Comparison of ENCODE assay signal across 17 cellular contexts in genomic region chr9:76619645-76620044, GRCh38.
DNase-seq lines count a peak whose midpoint lies in the region; ATAC-seq and TF ChIP-seq lines count a peak whose summit lies in the region.
"Had no signal": no experiment of that assay in that cellular context is flagged by ENCODE, and none has a peak within 500 bp of the region (broad histone marks: within the 10 kb centered on the region; RNA-seq: fewer than 3 reads in every experiment).

No MANE protein-coding gene starts in this region.

- intact Hi-C loops in left lung (cut with DNase I), result no loop called here

- H3K27ac ChIP-seq in HL-60 (replicated peaks), result peak overlapping the region; percentile 40
- peak overlapping the region; percentile 27 to 67 for H3K27ac ChIP-seq in coronary artery
- peak overlapping the region; percentile 56 to 69 for H3K27ac ChIP-seq in left lung
- H3K27ac ChIP-seq in subcutaneous abdominal adipose tissue (ENCODE audit: low read depth, low read length), result peak overlapping the region; percentile 12
- H3K27ac ChIP-seq in substantia nigra (ENCODE audit: low read depth, low read length, poor library complexity, severe bottlenecking), result no peak overlapping the region
- H3K27ac ChIP-seq: gastrocnemius medialis had no signal

- no peak overlapping the region for H3K27ac Mint-ChIP-seq in T-helper 2 cell treated with Interferon-gamma antibody and Interleukin-4, amounts not matched to agents 5 μg/mL and 100 μg/mL, for 36 hours
- H3K27ac Mint-ChIP-seq: B cell; stimulated activated naive B cell treated with anti-CD40 and anti-IgM and Interleukin-4, amounts not matched to agents 10 μg/mL and 1 μg/mL and 100 μg/mL, for 72 hours had no signal

- H3K27me3 Mint-ChIP-seq in T-helper 2 cell treated with Interferon-gamma antibody and Interleukin-4, amounts not matched to agents 5 μg/mL and 100 μg/mL, for 36 hours (ENCODE audit: low read depth), result peaks cover 58% of the 10 kb centered on the region
- H3K27me3 Mint-ChIP-seq: B cell; stimulated activated naive B cell treated with anti-CD40 and anti-IgM and Interleukin-4, amounts not matched to agents 10 μg/mL and 1 μg/mL and 100 μg/mL, for 72 hours had no signal

- H3K4me1 ChIP-seq in left lung, result peaks cover 6 to 37% of the 10 kb centered on the region in 2 donors
- H3K4me1 ChIP-seq in subcutaneous abdominal adipose tissue (ENCODE audit: control insufficient read depth in 5 of 5, insufficient read depth in 5 of 5, low read length in 5 of 5), result peaks cover 0 to 42% (median 24%) of the 10 kb centered on the region in 5 donors
- H3K4me1 ChIP-seq: gastrocnemius medialis had no signal

- DNase-seq in HL-60 (ENCODE audit: low read depth in 1 of 2, low spot score in 1 of 2) (no peak), coronary artery (ENCODE audit: low spot score) (no peak), left lung (no peak), substantia nigra (lab: John Stamatoyannopoulos, UW) (no peak)
- no peak for DNase-seq in T-helper 2 cell treated with Interferon-gamma antibody and Interleukin-4, amounts not matched to agents 5 μg/mL and 100 μg/mL, for 36 hours (ENCODE audit: low spot score)
- DNase-seq: activated CD4-positive, alpha-beta T cell treated with anti-CD3 and anti-CD28 coated beads, Interleukin-2, amount 50 U/mL, for 1 hour; activated gamma-delta T cell treated with Interleukin-2 at 50 U/mL for 16 hours; amygdala; EL; gastrocnemius medialis; Kasumi-1; NCI-H526 treated with DMSO at 0.1 percent for 48 hours; OCI-M1; stimulated activated naive B cell treated with anti-CD40 and anti-IgM and Interleukin-4, amounts not matched to agents 10 μg/mL and 1 μg/mL and 100 μg/mL, for 72 hours had no signal

- H3K4me3 ChIP-seq in HL-60 (replicated peaks; ENCODE audit: insufficient read depth, low read length) (no peak overlapping the region), coronary artery (no peak overlapping the region), left lung (no peak overlapping the region), subcutaneous abdominal adipose tissue (ENCODE audit: low read depth in 1 of 5, low read length in 5 of 5) (no peak overlapping the region)
- H3K4me3 ChIP-seq: gastrocnemius medialis had no signal

- H3K36me3 ChIP-seq in left lung (no peaks in the 10 kb centered on the region), subcutaneous abdominal adipose tissue (ENCODE audit: control insufficient read depth in 5 of 5, insufficient read depth in 5 of 5, low read length in 5 of 5) (no peaks in the 10 kb centered on the region)
- H3K36me3 ChIP-seq: gastrocnemius medialis had no signal

- H3K4me3 Mint-ChIP-seq in T-helper 2 cell treated with Interferon-gamma antibody and Interleukin-4, amounts not matched to agents 5 μg/mL and 100 μg/mL, for 36 hours, result no peak overlapping the region
- H3K4me3 Mint-ChIP-seq: B cell; stimulated activated naive B cell treated with anti-CD40 and anti-IgM and Interleukin-4, amounts not matched to agents 10 μg/mL and 1 μg/mL and 100 μg/mL, for 72 hours had no signal

- ATAC-seq in left lung (peak; percentile 57), esophagus mucosa (no peak)
- ATAC-seq: gastrocnemius medialis; stimulated activated naive B cell treated with anti-CD40 and anti-IgM and Interleukin-4, amounts not matched to agents 10 μg/mL and 1 μg/mL and 100 μg/mL, for 72 hours had no signal

- H3K27me3 ChIP-seq in HL-60 (ENCODE audit: insufficient read depth, poor library complexity, severe bottlenecking) (no peaks in the 10 kb centered on the region), left lung (no peaks in the 10 kb centered on the region), subcutaneous abdominal adipose tissue (ENCODE audit: control insufficient read depth in 5 of 5, insufficient read depth in 4 of 5, low read length in 5 of 5) (no peaks in the 10 kb centered on the region)
- H3K27me3 ChIP-seq: gastrocnemius medialis had no signal

- H3K9me3 Mint-ChIP-seq in T-helper 2 cell treated with Interferon-gamma antibody and Interleukin-4, amounts not matched to agents 5 μg/mL and 100 μg/mL, for 36 hours, result no peaks in the 10 kb centered on the region
- H3K9me3 Mint-ChIP-seq: stimulated activated naive B cell treated with anti-CD40 and anti-IgM and Interleukin-4, amounts not matched to agents 10 μg/mL and 1 μg/mL and 100 μg/mL, for 72 hours had no signal

- H3K36me3 Mint-ChIP-seq in T-helper 2 cell treated with Interferon-gamma antibody and Interleukin-4, amounts not matched to agents 5 μg/mL and 100 μg/mL, for 36 hours (ENCODE audit: low read depth), result no peaks in the 10 kb centered on the region
- H3K36me3 Mint-ChIP-seq: stimulated activated naive B cell treated with anti-CD40 and anti-IgM and Interleukin-4, amounts not matched to agents 10 μg/mL and 1 μg/mL and 100 μg/mL, for 72 hours had no signal

- peak overlapping the region in 1 of 5 donors; percentile 39 for H3K9ac ChIP-seq in subcutaneous abdominal adipose tissue (ENCODE audit: low read length in 5 of 5)

- TF ChIP-seq CTCF in HL-60 (IDR thresholded peaks at IDR 0.05; ENCODE audit: insufficient read depth, low read length) (no peak), coronary artery (IDR thresholded peaks at IDR 0.05) (no peak), left lung (IDR thresholded peaks at IDR 0.05) (no peak)

- peaks cover 8% of the 10 kb centered on the region for H3K4me1 Mint-ChIP-seq in T-helper 2 cell treated with Interferon-gamma antibody and Interleukin-4, amounts not matched to agents 5 μg/mL and 100 μg/mL, for 36 hours (ENCODE audit: low read depth)

- no peaks in the 10 kb centered on the region for H3K9me3 ChIP-seq in left lung
- H3K9me3 ChIP-seq in subcutaneous abdominal adipose tissue (ENCODE audit: control insufficient read depth in 5 of 5, low read length in 5 of 5), result no peaks in the 10 kb centered on the region
- H3K9me3 ChIP-seq: gastrocnemius medialis had no signal
